16 cellular contexts compared by ENCODE assay signal in the genomic region with DNA sequence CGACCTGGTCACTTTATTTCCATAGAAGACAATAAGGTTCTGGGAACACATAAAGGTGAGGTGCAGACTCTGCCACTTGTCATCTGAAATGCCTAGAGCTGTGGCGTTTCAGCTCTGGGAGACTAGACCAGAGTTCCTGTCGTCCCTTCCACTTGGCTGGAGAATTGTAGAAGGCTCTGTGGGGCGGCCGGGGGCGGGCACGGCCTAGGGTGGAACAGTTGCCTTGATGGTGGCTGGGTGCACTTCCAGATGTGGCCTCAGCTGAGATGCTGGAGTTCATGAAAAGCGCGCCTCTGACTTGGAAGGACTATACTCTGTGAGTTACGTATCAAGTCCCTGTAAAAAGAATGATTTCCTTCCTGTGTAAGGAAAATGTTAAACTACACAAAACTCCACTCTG. TPM values are rescaled to one million over a fixed set of nuclear protein-coding genes. Genes with fewer than 3 reads are reported as not detected.
DNase-seq lines count a peak whose midpoint lies in the region; ATAC-seq and TF ChIP-seq lines count a peak whose summit lies in the region.
"Had no signal": no experiment of that assay in that cellular context is flagged by ENCODE, and none has a peak within 500 bp of the region (broad histone marks: within the 10 kb centered on the region; RNA-seq: fewer than 3 reads in every experiment).

No MANE protein-coding gene starts in this region.

- H3K4me3 ChIP-seq in OCI-LY1 (ENCODE audit: low read depth, low read length, poor library complexity, severe bottlenecking) (no peak overlapping the region), left ventricle myocardium inferior (no peak overlapping the region)
- H3K4me3 ChIP-seq: SJSA1 had no signal

- no peaks in the 10 kb centered on the region for H3K9me2 ChIP-seq in OCI-LY1 (ENCODE audit: low read depth, low read length)

- peaks cover 52 to 71% of the 10 kb centered on the region in 2 donors for H3K36me3 Mint-ChIP-seq in stimulated activated naive B cell treated with anti-CD40 and anti-IgM and Interleukin-4, amounts not matched to agents 10 μg/mL and 1 μg/mL and 100 μg/mL, for 72 hours
- peaks cover 15% of the 10 kb centered on the region for H3K36me3 Mint-ChIP-seq in progenitor cell of endocrine pancreas (ENCODE audit: insufficient read depth)

- no peaks in the 10 kb centered on the region for H4K20me1 ChIP-seq in OCI-LY1 (ENCODE audit: insufficient read depth, low read length)

- no peak overlapping the region for H3K9ac ChIP-seq in OCI-LY1 (ENCODE audit: low read length)

- ATAC-seq in Right ventricle myocardium superior (ENCODE audit: poor library complexity) = no peak
- ATAC-seq in stimulated activated naive B cell treated with anti-CD40 and anti-IgM and Interleukin-4, amounts not matched to agents 10 μg/mL and 1 μg/mL and 100 μg/mL, for 72 hours (replicated peaks) = no peak

- peak overlapping the region; percentile 72 for H3K27ac Mint-ChIP-seq in stimulated activated naive B cell treated with anti-CD40 and anti-IgM and Interleukin-4, amounts not matched to agents 10 μg/mL and 1 μg/mL and 100 μg/mL, for 72 hours
- no peak overlapping the region for H3K27ac Mint-ChIP-seq in progenitor cell of endocrine pancreas
- H3K27ac Mint-ChIP-seq: CD4-positive, alpha-beta memory T cell had no signal

- H3K27me3 ChIP-seq in OCI-LY1 (ENCODE audit: insufficient read depth, low read length) (no peaks in the 10 kb centered on the region), left ventricle myocardium inferior (ENCODE audit: low read depth) (no peaks in the 10 kb centered on the region)
- H3K27me3 ChIP-seq: BE2C, SJSA1 had no signal

- DNase-seq in Right ventricle myocardium superior = peak; percentile 20
- no peak for DNase-seq in cardiac septum (ENCODE audit: low spot score)
- DNase-seq in left ventricle myocardium inferior = no peak
- no peak for DNase-seq in stimulated activated naive B cell treated with anti-CD40 and anti-IgM and Interleukin-4, amounts not matched to agents 10 μg/mL and 1 μg/mL and 100 μg/mL, for 72 hours
- no peak for DNase-seq in activated naive CD4-positive, alpha-beta T cell treated with Interleukin-2 at 50 U/mL for 16 hours
- DNase-seq in progenitor cell of endocrine pancreas (ENCODE audit: low spot score, unreplicated experiment) = no peak
- no peak for DNase-seq in HCEC 1CT
- DNase-seq: CD4-positive, alpha-beta memory T cell; NCI-H1417 treated with DMSO at 0.1 percent for 48 hours; NCI-H187 treated with DMSO at 0.1 percent for 48 hours; NCI-H226; NCI-H524 treated with DMSO at 0.1 percent for 48 hours had no signal

- H3K36me3 ChIP-seq in OCI-LY1 (ENCODE audit: insufficient read depth, low read length) (peaks cover 97% of the 10 kb centered on the region), left ventricle myocardium inferior (peaks cover 96% of the 10 kb centered on the region)

- TF ChIP-seq CTCF in OCI-LY1 (IDR thresholded peaks at IDR 0.05; ENCODE audit: low read length) (no peak), left ventricle myocardium inferior (IDR thresholded peaks at IDR 0.05; ENCODE audit: borderline replicate concordance) (no peak), progenitor cell of endocrine pancreas (IDR thresholded peaks at IDR 0.05; ENCODE audit: unreplicated experiment) (no peak)

- peaks cover 15 to 16% of the 10 kb centered on the region in 2 donors for H3K4me1 Mint-ChIP-seq in stimulated activated naive B cell treated with anti-CD40 and anti-IgM and Interleukin-4, amounts not matched to agents 10 μg/mL and 1 μg/mL and 100 μg/mL, for 72 hours
- H3K4me1 Mint-ChIP-seq in progenitor cell of endocrine pancreas (ENCODE audit: low read depth) = no peaks in the 10 kb centered on the region

- H3K79me2 ChIP-seq in OCI-LY1 (ENCODE audit: insufficient read depth, low read length) = no peaks in the 10 kb centered on the region

- no peak overlapping the region for H2AFZ ChIP-seq in OCI-LY1 (ENCODE audit: low read length)

- peak overlapping the region; percentile 21 for H3K27ac ChIP-seq in OCI-LY1 (ENCODE audit: low read depth, low read length, poor library complexity, severe bottlenecking)
- peak overlapping the region; percentile 91 for H3K27ac ChIP-seq in left ventricle myocardium inferior (replicated peaks)
- H3K27ac ChIP-seq: HL-60, SJSA1 had no signal

- no peaks in the 10 kb centered on the region for H3K9me3 Mint-ChIP-seq in stimulated activated naive B cell treated with anti-CD40 and anti-IgM and Interleukin-4, amounts not matched to agents 10 μg/mL and 1 μg/mL and 100 μg/mL, for 72 hours
- no peaks in the 10 kb centered on the region for H3K9me3 Mint-ChIP-seq in progenitor cell of endocrine pancreas (ENCODE audit: low read depth)
- H3K9me3 Mint-ChIP-seq: CD4-positive, alpha-beta memory T cell had no signal

- no peak overlapping the region for H3K4me3 Mint-ChIP-seq in stimulated activated naive B cell treated with anti-CD40 and anti-IgM and Interleukin-4, amounts not matched to agents 10 μg/mL and 1 μg/mL and 100 μg/mL, for 72 hours
- H3K4me3 Mint-ChIP-seq in progenitor cell of endocrine pancreas (ENCODE audit: low read depth) = no peak overlapping the region
- H3K4me3 Mint-ChIP-seq: CD4-positive, alpha-beta memory T cell had no signal

- no peak overlapping the region for H3K4me2 ChIP-seq in OCI-LY1 (ENCODE audit: low read length)

- no peaks in the 10 kb centered on the region for H3K27me3 Mint-ChIP-seq in stimulated activated naive B cell treated with anti-CD40 and anti-IgM and Interleukin-4, amounts not matched to agents 10 μg/mL and 1 μg/mL and 100 μg/mL, for 72 hours
- H3K27me3 Mint-ChIP-seq in progenitor cell of endocrine pancreas = no peaks in the 10 kb centered on the region
- H3K27me3 Mint-ChIP-seq: CD4-positive, alpha-beta memory T cell had no signal

- no peaks in the 10 kb centered on the region for H3K9me3 ChIP-seq in OCI-LY1 (ENCODE audit: low read length)
- H3K9me3 ChIP-seq in left ventricle myocardium inferior (replicated peaks) = no peaks in the 10 kb centered on the region
- H3K9me3 ChIP-seq: BE2C, SJSA1 had no signal

- no peaks in the 10 kb centered on the region for H3F3A ChIP-seq in OCI-LY1 (ENCODE audit: insufficient read depth, low read length)

- H3K4me1 ChIP-seq in OCI-LY1 (ENCODE audit: insufficient read depth, low read length, severe bottlenecking) = peaks cover 11% of the 10 kb centered on the region
- peaks cover 79% of the 10 kb centered on the region for H3K4me1 ChIP-seq in left ventricle myocardium inferior
- H3K4me1 ChIP-seq: SJSA1 had no signal

- intact Hi-C loops in Right ventricle myocardium superior (cut with DNase I) = no loop called here
- intact Hi-C loops in cardiac septum (cut with DNase I) = no loop called here
- intact Hi-C loops in left ventricle myocardium inferior (cut with micrococcal nuclease) = no loop called here

RNA-seq across cellular contexts. Expression of gene TRMU, which starts 16.8 kb away (rescaled TPM):
- 37.7 TPM for total RNA-seq in Right ventricle myocardium superior
- 34.7 TPM for total RNA-seq in cardiac septum
- 42.0 TPM for total RNA-seq in left ventricle myocardium inferior
- total RNA-seq in progenitor cell of endocrine pancreas = 71.8 and 72.5 TPM in 2 replicates

RNA-seq across cellular contexts. Expression of gene GTSE1, which starts 55.6 kb away (rescaled TPM):
- total RNA-seq in Right ventricle myocardium superior (0.43 TPM), cardiac septum (0.32 TPM), left ventricle myocardium inferior (0.25 TPM), progenitor cell of endocrine pancreas (24.2 and 25.1 TPM in 2 replicates)

Comparison
In these comparisons a context has a peak if more than half of its experiments do, and no peak if none do; other contexts are left out.
1. RNA of gene GTSE1, which starts 55.6 kb away (total RNA-seq): 24.2 to 25.1 TPM in progenitor cell of endocrine pancreas; 0.43 TPM in Right ventricle myocardium superior (single experiment), 0.32 TPM in cardiac septum (single experiment) and 0.25 TPM in left ventricle myocardium inferior (single experiment); every median in the first group is over 10 times any median in the second.